8 cellular contexts compared by ENCODE assay signal in the genomic region with DNA sequence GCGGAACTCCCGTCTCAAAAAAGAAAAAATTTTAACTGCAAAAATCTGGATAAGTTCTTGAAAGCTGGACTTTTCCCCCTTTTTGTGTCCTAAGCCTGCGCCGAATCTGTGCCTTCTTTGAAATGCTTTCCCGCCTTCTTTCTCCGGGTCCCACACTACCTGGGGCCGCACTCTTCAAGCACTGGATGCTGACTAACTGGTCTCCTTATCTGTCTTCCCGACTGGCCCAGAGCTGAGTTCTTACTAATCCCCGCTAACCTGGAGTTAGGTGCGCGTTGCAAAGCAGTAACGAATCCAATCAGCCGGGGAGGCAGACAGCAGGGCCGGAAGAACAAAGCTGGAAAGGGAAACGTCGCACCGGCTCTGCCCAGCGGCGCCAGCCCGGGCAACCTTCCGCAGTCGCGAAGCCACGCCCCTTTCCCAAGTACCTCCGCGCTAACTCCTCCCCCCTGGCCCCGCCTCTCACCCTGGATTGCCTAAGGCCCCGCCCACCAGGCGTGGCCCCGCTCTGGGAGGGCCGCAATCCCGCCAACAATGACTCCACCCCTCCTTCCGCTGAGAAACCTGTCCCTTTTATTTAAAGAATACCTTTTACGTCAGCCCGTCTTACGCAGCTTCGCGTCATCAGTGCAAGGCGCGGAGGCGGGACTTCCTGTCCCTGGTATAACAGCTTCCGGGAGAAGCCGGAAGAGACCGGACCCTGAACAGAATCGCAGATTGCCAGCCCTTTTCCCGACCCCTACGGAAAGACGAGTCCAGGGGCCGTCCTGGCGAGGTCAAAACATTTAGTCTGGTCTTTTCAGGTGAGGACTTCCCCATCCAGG. TPM values are rescaled to one million over a fixed set of nuclear protein-coding genes. Genes with fewer than 3 reads are reported as not detected.
DNase-seq lines count a peak whose midpoint lies in the region; ATAC-seq and TF ChIP-seq lines count a peak whose summit lies in the region.

Gene TMUB2, plus strand, starts transcription at position 666 of the 824 bp plus-strand sequence. CDS start 737 bp downstream, outside the sequence.

- peak within 1 kb of the TSS; percentile 68 to 100 (median 94) for H3K4me3 ChIP-seq in dorsolateral prefrontal cortex
- peak within 1 kb of the TSS; percentile 78 to 99 (median 97) for H3K4me3 ChIP-seq in liver (ENCODE audit: low read depth in 1 of 3, low read length in 3 of 3)

- CTCF ChIA-PET in activated CD4-positive, alpha-beta memory T cell treated with anti-CD3 and anti-CD28 coated beads for 36 hours (lab: Charles Lee) = interaction anchor here (0.7 to 3.3 kb wide), 15 partner anchors 12 to 168 kb away, joined by 3 to 33 read pairs (median 6); partner anchors contain the start of genes GRN and HDAC5

- ATAC-seq in GM19438 (IDR thresholded peaks at IDR 0.05; ENCODE audit: low read depth, unreplicated experiment) = peak; percentile 84
- ATAC-seq in HG03575 (IDR thresholded peaks at IDR 0.05; ENCODE audit: extremely low read depth, insufficient number of reproducible peaks, low FRiP score, unreplicated experiment) = peak; percentile 44

- DNase-seq in CD1c-positive myeloid dendritic cell (ENCODE audit: extremely low spot score) (peak; percentile 100), NCI-H82 treated with DMSO at 0.1 percent for 48 hours (lab: John Stamatoyannopoulos, UW; ENCODE audit: unreplicated experiment) (peak; percentile 100), dorsolateral prefrontal cortex (peak; percentile 99 to 100 (median 99))
- DNase-seq in activated CD4-positive, alpha-beta memory T cell treated with anti-CD3 and anti-CD28 coated beads for 36 hours = peak; percentile 100
- DNase-seq in stimulated activated CD4-positive, alpha-beta T cell treated with anti-CD3 and anti-CD28 coated beads, Interleukin-4, amount 100 ng/mL, for 24 hours = peak; percentile 99

- H3K4me1 Mint-ChIP-seq in activated CD4-positive, alpha-beta memory T cell treated with anti-CD3 and anti-CD28 coated beads for 36 hours (ENCODE audit: low read depth) = peaks cover 43% of the 10 kb centered on the region

- peak in 26 of 56 donors; percentile 1 to 55 (median 23) for TF ChIP-seq CTCF in dorsolateral prefrontal cortex (IDR thresholded peaks at IDR 0.05 in 54 of 56, conservative IDR thresholded peaks at IDR 0.05 in 2 of 56; ENCODE audit: low read depth in 1 of 56, partially characterized antibody in 56 of 56)
- no peak for TF ChIP-seq CTCF in liver (IDR thresholded peaks at IDR 0.05; ENCODE audit: low read depth, low read length, missing input control)

- H3K27ac Mint-ChIP-seq in activated CD4-positive, alpha-beta memory T cell treated with anti-CD3 and anti-CD28 coated beads for 36 hours = peak within 1 kb of the TSS; percentile 97

- H3K4me3 Mint-ChIP-seq in activated CD4-positive, alpha-beta memory T cell treated with anti-CD3 and anti-CD28 coated beads for 36 hours = peak within 1 kb of the TSS; percentile 94

- POLR2A ChIA-PET in activated CD4-positive, alpha-beta memory T cell treated with anti-CD3 and anti-CD28 coated beads for 36 hours (lab: Charles Lee) = interaction anchor here (0.5 to 4.8 kb wide), 10 partner anchors 12 to 159 kb away, joined by 3 to 22 read pairs (median 6); partner anchors contain the start of genes ATXN7L3, HDAC5 and LSM12

- peaks cover 24% of the 10 kb centered on the region for H3K36me3 Mint-ChIP-seq in activated CD4-positive, alpha-beta memory T cell treated with anti-CD3 and anti-CD28 coated beads for 36 hours

- H3K27ac ChIP-seq in dorsolateral prefrontal cortex (peak within 1 kb of the TSS; percentile 69 to 100 (median 98)), liver (ENCODE audit: low read depth in 1 of 2, low read length in 2 of 2) (peak within 1 kb of the TSS; percentile 94 to 97)

- peak; percentile 23 to 43 for TF ChIP-seq RAD21 in liver (IDR thresholded peaks at IDR 0.05)

- H3K9me3 Mint-ChIP-seq in activated CD4-positive, alpha-beta memory T cell treated with anti-CD3 and anti-CD28 coated beads for 36 hours = no peaks in the 10 kb centered on the region

- WGBS in liver = under 1% methylated on average over 50 of the region's 50 CpGs

- H3K9me3 ChIP-seq in liver (ENCODE audit: control insufficient read depth in 4 of 4, low read length in 3 of 4) = no peaks in the 10 kb centered on the region

- peaks cover 0 to 22% (median 12%) of the 10 kb centered on the region in 4 donors for H3K36me3 ChIP-seq in liver (ENCODE audit: control insufficient read depth in 4 of 4, insufficient read depth in 3 of 4, low read depth in 1 of 4, low read length in 3 of 4)

- peak within 1 kb of the TSS; percentile 96 for H3K9ac ChIP-seq in liver (ENCODE audit: low read depth in 1 of 2, low read length in 2 of 2)

- no peaks in the 10 kb centered on the region for H3K27me3 Mint-ChIP-seq in activated CD4-positive, alpha-beta memory T cell treated with anti-CD3 and anti-CD28 coated beads for 36 hours

- H3K27me3 ChIP-seq in dorsolateral prefrontal cortex (no peaks in the 10 kb centered on the region), liver (ENCODE audit: control insufficient read depth in 4 of 4, insufficient read depth in 4 of 4, low read length in 3 of 4) (no peaks in the 10 kb centered on the region)

- intact Hi-C loops in activated CD4-positive, alpha-beta memory T cell treated with anti-CD3 and anti-CD28 coated beads for 36 hours (cut with micrococcal nuclease) = loop anchor here (1.0 to 2.0 kb wide), 6 partner anchors 14 to 180 kb away; partner anchors contain the start of genes HDAC5, HROB and LSM12
- intact Hi-C loops in dorsolateral prefrontal cortex (cut with DNase I) = loop anchor here (1.0 to 5.0 kb wide), 2 partner anchors 14 to 64 kb away; partner anchors contain the start of gene HDAC5 (in 1 of the 2)

- peaks cover 7 to 35% (median 31%) of the 10 kb centered on the region in 4 donors for H3K4me1 ChIP-seq in liver (ENCODE audit: control insufficient read depth in 4 of 4, insufficient read depth in 4 of 4, low read length in 3 of 4)

TF ChIP-seq in liver, 16 proteins besides CTCF, POLR2A, EP300 and RAD21 (continues in another document):
- TF ChIP-seq RXRA (IDR thresholded peaks at IDR 0.05) (peak; percentile 56 to 66), YY1 (IDR thresholded peaks at IDR 0.05) (peak; percentile 66), ZBTB33 (IDR thresholded peaks at IDR 0.05) (peak; percentile 62), NR2F2 (IDR thresholded peaks at IDR 0.05) (peak; percentile 27), JUND (IDR thresholded peaks at IDR 0.05) (peak; percentile 76 to 83), FOXA2 (IDR thresholded peaks at IDR 0.05) (no peak), GABPA (IDR thresholded peaks at IDR 0.05 in 1 of 2, conservative IDR thresholded peaks at IDR 0.05 in 1 of 2) (peak; percentile 99), TAF1 (conservative IDR thresholded peaks at IDR 0.05) (peak; percentile 72), HNF4G (IDR thresholded peaks at IDR 0.05) (no peak), SP1 (IDR thresholded peaks at IDR 0.05) (peak; percentile 94), FOXA1 (IDR thresholded peaks at IDR 0.05) (peak; percentile 14)
- TF ChIP-seq, protein P1, sequence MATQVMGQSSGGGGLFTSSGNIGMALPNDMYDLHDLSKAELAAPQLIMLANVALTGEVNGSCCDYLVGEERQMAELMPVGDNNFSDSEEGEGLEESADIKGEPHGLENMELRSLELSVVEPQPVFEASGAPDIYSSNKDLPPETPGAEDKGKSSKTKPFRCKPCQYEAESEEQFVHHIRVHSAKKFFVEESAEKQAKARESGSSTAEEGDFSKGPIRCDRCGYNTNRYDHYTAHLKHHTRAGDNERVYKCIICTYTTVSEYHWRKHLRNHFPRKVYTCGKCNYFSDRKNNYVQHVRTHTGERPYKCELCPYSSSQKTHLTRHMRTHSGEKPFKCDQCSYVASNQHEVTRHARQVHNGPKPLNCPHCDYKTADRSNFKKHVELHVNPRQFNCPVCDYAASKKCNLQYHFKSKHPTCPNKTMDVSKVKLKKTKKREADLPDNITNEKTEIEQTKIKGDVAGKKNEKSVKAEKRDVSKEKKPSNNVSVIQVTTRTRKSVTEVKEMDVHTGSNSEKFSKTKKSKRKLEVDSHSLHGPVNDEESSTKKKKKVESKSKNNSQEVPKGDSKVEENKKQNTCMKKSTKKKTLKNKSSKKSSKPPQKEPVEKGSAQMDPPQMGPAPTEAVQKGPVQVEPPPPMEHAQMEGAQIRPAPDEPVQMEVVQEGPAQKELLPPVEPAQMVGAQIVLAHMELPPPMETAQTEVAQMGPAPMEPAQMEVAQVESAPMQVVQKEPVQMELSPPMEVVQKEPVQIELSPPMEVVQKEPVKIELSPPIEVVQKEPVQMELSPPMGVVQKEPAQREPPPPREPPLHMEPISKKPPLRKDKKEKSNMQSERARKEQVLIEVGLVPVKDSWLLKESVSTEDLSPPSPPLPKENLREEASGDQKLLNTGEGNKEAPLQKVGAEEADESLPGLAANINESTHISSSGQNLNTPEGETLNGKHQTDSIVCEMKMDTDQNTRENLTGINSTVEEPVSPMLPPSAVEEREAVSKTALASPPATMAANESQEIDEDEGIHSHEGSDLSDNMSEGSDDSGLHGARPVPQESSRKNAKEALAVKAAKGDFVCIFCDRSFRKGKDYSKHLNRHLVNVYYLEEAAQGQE (IDR thresholded peaks at IDR 0.05) = peak; percentile 52
- TF ChIP-seq, protein P2, sequence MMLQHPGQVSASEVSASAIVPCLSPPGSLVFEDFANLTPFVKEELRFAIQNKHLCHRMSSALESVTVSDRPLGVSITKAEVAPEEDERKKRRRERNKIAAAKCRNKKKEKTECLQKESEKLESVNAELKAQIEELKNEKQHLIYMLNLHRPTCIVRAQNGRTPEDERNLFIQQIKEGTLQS (IDR thresholded peaks at IDR 0.05) = peak; percentile 85

RNA-seq across cellular contexts. Expression of gene TMUB2, which starts in this region (rescaled TPM):
- total RNA-seq in activated CD4-positive, alpha-beta memory T cell treated with anti-CD3 and anti-CD28 coated beads for 36 hours = 10 to 100 TPM; 21.8 to 21.9 TPM
- total RNA-seq in dorsolateral prefrontal cortex (10 to 100 TPM; 25.4 to 51.8 (median 37.8) TPM), liver (10 to 100 TPM; 12.2 to 14.7 TPM)
- 10 to 100 TPM; 13.3 to 18.8 TPM for polyA plus RNA-seq in liver

Comparison
In these comparisons a context has a peak if more than half of its experiments do, and no peak if none do; other contexts are left out.
1. Peak in every context shown above with its lines: DNase-seq, ATAC-seq, H3K4me3 ChIP-seq and H3K27ac ChIP-seq.